In the genomic region with DNA sequence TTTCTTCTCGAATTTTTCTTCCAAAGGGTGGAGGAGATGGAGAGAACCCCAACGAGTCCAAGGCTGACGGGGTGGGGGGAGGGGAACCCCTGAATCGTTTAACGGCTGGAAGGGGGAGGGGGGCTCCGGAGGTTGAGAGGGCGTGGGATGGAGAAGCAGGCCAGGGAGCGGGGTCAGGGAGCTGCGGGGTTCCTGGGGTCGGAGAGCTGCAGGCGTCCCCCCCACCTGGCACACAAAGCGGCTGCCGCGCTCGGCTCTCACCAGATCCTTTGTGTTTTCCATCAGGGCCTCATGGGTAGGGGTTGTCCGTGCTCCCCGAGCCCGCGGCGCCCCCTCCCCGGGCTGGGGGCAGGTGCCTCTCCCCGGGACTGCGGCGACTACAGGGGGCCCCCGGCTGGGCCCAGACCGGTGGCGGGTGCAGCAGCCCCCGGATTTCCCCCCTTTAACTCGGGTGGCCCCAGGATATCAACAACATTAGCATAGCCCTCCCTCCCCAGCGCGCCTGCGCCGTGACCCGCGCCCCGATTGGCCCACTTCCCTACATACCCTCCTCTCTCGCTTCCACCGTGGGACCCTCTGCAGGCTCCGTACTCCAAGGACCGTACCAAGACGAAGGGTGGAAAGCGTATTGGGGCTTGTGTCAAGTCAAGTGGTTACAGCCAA, we compare ENCODE assay signal across 8 cellular contexts. TPM values are rescaled to one million over a fixed set of nuclear protein-coding genes. Genes with fewer than 3 reads are reported as not detected.
A peak's percentile ranks its signal among the peaks of the same experiment; 100 is the strongest.
DNase-seq lines count a peak whose midpoint lies in the region; ATAC-seq and TF ChIP-seq lines count a peak whose summit lies in the region.

A gene (minus strand): TSS at position 476 of the 663 bp plus-strand sequence. CDS start 34,888 bp downstream, outside the sequence.

- DNase-seq in AG20443 (ENCODE audit: low spot score) (peak; percentile 96), GM19238 (ENCODE audit: insufficient read length, low spot score) (peak; percentile 94), NCI-H524 treated with DMSO at 0.1 percent for 48 hours (lab: John Stamatoyannopoulos, UW) (peak; percentile 83), colonic mucosa (peak; percentile 97)
- DNase-seq in activated CD4-positive, alpha-beta T cell treated with anti-CD3 and anti-CD28 coated beads for 48 hours, result peak; percentile 97
- peak; percentile 84 to 92 (median 89) for DNase-seq in stimulated activated CD4-positive, alpha-beta T cell treated with anti-CD3 and anti-CD28 coated beads, Interleukin-1b, Interleukin-23, amount 100 ng/mL, for 24 hours (ENCODE audit: low read depth in 4 of 4, low spot score in 1 of 4)

- peaks cover 18% of the 10 kb centered on the region for H3K4me1 ChIP-seq in colonic mucosa

- H3K9me3 ChIP-seq in colonic mucosa, result no peaks in the 10 kb centered on the region

- H3K27ac ChIP-seq in colonic mucosa (peak within 1 kb of the TSS; percentile 79), layer of hippocampus (ENCODE audit: low read depth, low read length) (peak within 1 kb of the TSS; percentile 100)

- peak; percentile 79 for ATAC-seq in HG03439 (IDR thresholded peaks at IDR 0.05; ENCODE audit: unreplicated experiment)

- no peaks in the 10 kb centered on the region for H3K36me3 ChIP-seq in colonic mucosa

- peak within 1 kb of the TSS; percentile 88 to 93 for H3K9ac ChIP-seq in colonic mucosa (ENCODE audit: low read depth in 2 of 2, low read length in 2 of 2)

- TF ChIP-seq CTCF in colonic mucosa (IDR thresholded peaks at IDR 0.05), result no peak

- no peaks in the 10 kb centered on the region for H3K27me3 ChIP-seq in colonic mucosa
- H3K27me3 ChIP-seq in layer of hippocampus (ENCODE audit: control insufficient read depth, insufficient read depth, low read length), result no peaks in the 10 kb centered on the region

- intact Hi-C loops in colonic mucosa (cut with DNase I), result loop anchor here (10.0 kb wide), 1 partner anchor 85 kb away; no protein-coding TSS in a partner anchor

- peak within 1 kb of the TSS; percentile 54 for H3K4me3 ChIP-seq in colonic mucosa

RNA-seq across cellular contexts. Expression of the gene that starts here (rescaled TPM):
- 10 to 100 TPM; 11.3 to 14.9 TPM for total RNA-seq in colonic mucosa

Comparison
In these comparisons a context has a peak if more than half of its experiments do, and no peak if none do; other contexts are left out.
1. Peak in every context shown above with its lines: DNase-seq, ATAC-seq, H3K4me3 ChIP-seq and H3K27ac ChIP-seq.